In genomic region chr16:89170346-89171215, GRCh38 we compare ENCODE assay signal across 9 cellular contexts. TPM values are rescaled to one million over a fixed set of nuclear protein-coding genes. Genes with fewer than 3 reads are reported as not detected.
DNase-seq lines count a peak whose midpoint lies in the region; TF ChIP-seq lines count a peak whose summit lies in the region.
"Had no signal": no experiment of that assay in that cellular context is flagged by ENCODE, and none has a peak within 500 bp of the region (broad histone marks: within the 10 kb centered on the region; RNA-seq: fewer than 3 reads in every experiment).

No MANE protein-coding gene starts in this region.

- intact Hi-C loops in ascending aorta (cut with DNase I) = no loop called here

- H3K4me1 ChIP-seq in ascending aorta = peaks cover 6 to 8% of the 10 kb centered on the region in 2 donors
- peaks cover 13 to 16% of the 10 kb centered on the region in 2 donors for H3K4me1 ChIP-seq in mucosa of rectum (ENCODE audit: control insufficient read depth in 2 of 2, insufficient read depth in 2 of 2, low read length in 2 of 2)

- H3K36me3 ChIP-seq in ascending aorta (no peaks in the 10 kb centered on the region), mucosa of rectum (ENCODE audit: control insufficient read depth in 2 of 2, insufficient read depth in 2 of 2, low read length in 2 of 2) (no peaks in the 10 kb centered on the region), brain microvascular endothelial cell (replicated peaks) (no peaks in the 10 kb centered on the region)
- H3K36me3 ChIP-seq: SJSA1 had no signal

- in situ Hi-C loops in brain microvascular endothelial cell (cut with HindIII; ENCODE audit: low pct_ligation_motif_present, low sequenced_read_pairs) = loop anchor here (25.0 kb wide), 1 partner anchor 408 kb away; no protein-coding TSS in a partner anchor

- H3K9me3 ChIP-seq in ascending aorta = no peaks in the 10 kb centered on the region
- no peaks in the 10 kb centered on the region for H3K9me3 ChIP-seq in mucosa of rectum (ENCODE audit: control insufficient read depth in 2 of 2, low read length in 2 of 2)
- H3K9me3 ChIP-seq: SJSA1 had no signal

- H3K9ac ChIP-seq in mucosa of rectum (ENCODE audit: low read depth in 1 of 2, low read length in 2 of 2) = peak overlapping the region; percentile 41 to 56

- no peak overlapping the region for H3K27ac ChIP-seq in ascending aorta
- H3K27ac ChIP-seq in mucosa of rectum (ENCODE audit: low read depth in 2 of 2, low read length in 2 of 2) = peak overlapping the region in 1 of 2 donors; percentile 16
- H3K27ac ChIP-seq in brain microvascular endothelial cell = no peak overlapping the region
- H3K27ac ChIP-seq: SJSA1 had no signal

- DNase-seq in GM12865 (ENCODE audit: low read depth) (no peak), NCI-H1436 treated with DMSO at 0.1 percent for 48 hours (lab: John Stamatoyannopoulos, UW) (peak; percentile 46), ascending aorta (ENCODE audit: low spot score in 2 of 2) (no peak), HCEC 1CT (no peak), brain microvascular endothelial cell (no peak), occipital lobe (lab: John Stamatoyannopoulos, UW) (no peak), NOMO-1 (lab: John Stamatoyannopoulos, UW; ENCODE audit: unreplicated experiment in 2 of 2) (no peak)

- H3K27me3 ChIP-seq in ascending aorta = peaks cover 18% of the 10 kb centered on the region
- H3K27me3 ChIP-seq in mucosa of rectum (ENCODE audit: control insufficient read depth in 2 of 2, insufficient read depth in 2 of 2, low read length in 2 of 2) = peaks cover 18 to 20% of the 10 kb centered on the region in 2 donors
- peaks cover 11% of the 10 kb centered on the region for H3K27me3 ChIP-seq in brain microvascular endothelial cell (replicated peaks)

- H3K4me3 ChIP-seq in GM12865 (ENCODE audit: low read depth, low read length) (peak overlapping the region; percentile 29), ascending aorta (peak overlapping the region; percentile 33 to 49), mucosa of rectum (ENCODE audit: low read length in 2 of 2) (peak overlapping the region; percentile 48 to 56), brain microvascular endothelial cell (ENCODE audit: low read depth, low read length) (no peak overlapping the region)
- H3K4me3 ChIP-seq: SJSA1 had no signal

- TF ChIP-seq CTCF in GM12865 (IDR thresholded peaks at IDR 0.05; ENCODE audit: insufficient read depth, low read depth, low read length, missing control alignments) = no peak
- TF ChIP-seq CTCF in ascending aorta (IDR thresholded peaks at IDR 0.05) = no peak
- TF ChIP-seq CTCF in brain microvascular endothelial cell (IDR thresholded peaks at IDR 0.05; ENCODE audit: low read depth, low read length, missing control alignments) = no peak

RNA-seq across cellular contexts. Expression of gene CDH15, which starts 1.0 kb away (rescaled TPM):
- not detected for total RNA-seq in ascending aorta
- 0.16 TPM for total RNA-seq in occipital lobe

RNA-seq across cellular contexts. Expression of gene SLC22A31, which starts 29.8 kb away (rescaled TPM):
- total RNA-seq in ascending aorta (not detected), occipital lobe (not detected)
- total RNA-seq: SJSA1 had no signal

RNA-seq across cellular contexts. Expression of gene ZNF778, which starts 46.9 kb away (rescaled TPM):
- total RNA-seq in ascending aorta = 1.5 TPM
- total RNA-seq in occipital lobe = 17.3 TPM
